Comparison of ENCODE assay signal across 9 cellular contexts in the genomic region with DNA sequence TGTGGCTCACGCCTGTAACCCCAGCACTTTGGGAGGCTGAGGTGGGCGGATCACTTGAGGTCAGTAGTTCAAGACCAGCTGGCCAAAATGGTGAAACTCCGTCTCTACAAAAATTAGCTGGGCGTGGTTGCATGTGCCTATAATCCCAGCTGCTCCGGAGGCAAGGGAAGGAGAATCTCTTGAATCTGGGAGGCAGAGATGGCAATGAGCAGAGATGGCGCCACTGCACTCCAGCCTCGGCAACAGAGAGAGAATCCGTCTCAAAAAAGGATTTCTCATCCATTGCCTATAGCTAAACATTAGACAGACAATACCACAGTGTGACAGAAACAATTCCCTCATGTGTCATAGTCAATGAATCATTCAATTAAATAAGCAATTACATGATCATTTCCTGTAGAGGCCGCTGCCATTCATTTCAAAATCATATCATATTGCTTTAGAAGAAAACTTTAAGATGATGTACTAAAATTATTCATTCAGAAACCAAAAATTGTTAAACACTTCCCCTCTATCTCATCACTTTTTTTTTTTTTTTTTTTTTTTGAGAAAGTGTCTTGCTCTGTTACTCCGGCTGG.
A peak's percentile ranks its signal among the peaks of the same experiment; 100 is the strongest.
DNase-seq lines count a peak whose midpoint lies in the region.
"Had no signal": no experiment of that assay in that cellular context is flagged by ENCODE, and none has a peak within 500 bp of the region (broad histone marks: within the 10 kb centered on the region; RNA-seq: fewer than 3 reads in every experiment).

No MANE protein-coding gene starts in this region.

- H3K27ac ChIP-seq in mesenchymal stem cell (ENCODE audit: low read length, poor library complexity, severe bottlenecking) = no peak overlapping the region
- H3K27ac ChIP-seq: gastrocnemius medialis had no signal

- DNase-seq in COLO829 (ENCODE audit: low spot score) = peak; percentile 62
- peak; percentile 51 for DNase-seq in HPDE6-E6E7 (ENCODE audit: extremely low spot score)
- peak; percentile 10 for DNase-seq in activated T-helper 9 cell treated with anti-CD3 and anti-CD28 coated beads, Interleukin-2, amount 50 U/mL, for 16 hours (ENCODE audit: low read depth)
- peak; percentile 12 for DNase-seq in mesenchymal stem cell
- no peak for DNase-seq in medulla oblongata (ENCODE audit: extremely low spot score)
- no peak for DNase-seq in NCI-H345 (lab: John Stamatoyannopoulos, UW)
- DNase-seq in NCI-H2029 (lab: John Stamatoyannopoulos, UW) = no peak
- DNase-seq: naive B cell had no signal

- H3K9ac ChIP-seq in mesenchymal stem cell (ENCODE audit: low read length) = peak overlapping the region; percentile 30

- no peak overlapping the region for H4K8ac ChIP-seq in mesenchymal stem cell (ENCODE audit: low read length)

- no peak overlapping the region for H3K14ac ChIP-seq in mesenchymal stem cell (ENCODE audit: low read length in 2 of 2)

- no peak overlapping the region for H2AFZ ChIP-seq in mesenchymal stem cell (ENCODE audit: low read depth, low read length)

- no peak overlapping the region for H2BK5ac ChIP-seq in mesenchymal stem cell (ENCODE audit: low read depth, low read length, poor library complexity, severe bottlenecking)

- H2BK120ac ChIP-seq in mesenchymal stem cell (ENCODE audit: low read depth, low read length) = no peak overlapping the region

- H3K18ac ChIP-seq in mesenchymal stem cell (ENCODE audit: low read depth in 1 of 2, low read length in 2 of 2) = no peak overlapping the region

- no peaks in the 10 kb centered on the region for H3K79me1 ChIP-seq in mesenchymal stem cell (replicated peaks; ENCODE audit: low read length, poor library complexity, severe bottlenecking)

- no peak overlapping the region for H2BK12ac ChIP-seq in mesenchymal stem cell (ENCODE audit: low read length in 2 of 2)

- no peaks in the 10 kb centered on the region for H3K36me3 ChIP-seq in mesenchymal stem cell (ENCODE audit: control insufficient read depth in 1 of 2, insufficient read depth in 2 of 2, low read depth in 1 of 2, low read length in 2 of 2)
- H3K36me3 ChIP-seq: gastrocnemius medialis had no signal

- H2AK5ac ChIP-seq in mesenchymal stem cell (ENCODE audit: low read length, severe bottlenecking) = no peak overlapping the region

- WGBS in mesenchymal stem cell = 69% methylated on average over 9 of the region's 10 CpGs

- no peak overlapping the region for H4K91ac ChIP-seq in mesenchymal stem cell (ENCODE audit: low read length)

- no peak overlapping the region for H3K23ac ChIP-seq in mesenchymal stem cell (ENCODE audit: low read length in 2 of 2)

- no peaks in the 10 kb centered on the region for H3K9me3 ChIP-seq in mesenchymal stem cell (ENCODE audit: control insufficient read depth, low read length)
- H3K9me3 ChIP-seq: gastrocnemius medialis had no signal

- H3K4me1 ChIP-seq in mesenchymal stem cell (ENCODE audit: control insufficient read depth, insufficient read depth, low read depth, low read length) = peaks cover 3% of the 10 kb centered on the region
- H3K4me1 ChIP-seq: gastrocnemius medialis had no signal

- no peak overlapping the region for H3K4ac ChIP-seq in mesenchymal stem cell (ENCODE audit: low read depth in 1 of 2, low read length in 2 of 2)

- no peaks in the 10 kb centered on the region for H3K27me3 ChIP-seq in mesenchymal stem cell (ENCODE audit: control insufficient read depth in 1 of 2, insufficient read depth in 1 of 2, low read length in 2 of 2)
- H3K27me3 ChIP-seq: gastrocnemius medialis had no signal

- H3K4me2 ChIP-seq in mesenchymal stem cell (ENCODE audit: low read length, poor library complexity, severe bottlenecking) = no peak overlapping the region

- no peak overlapping the region for H2BK15ac ChIP-seq in mesenchymal stem cell (ENCODE audit: low read depth, poor library complexity, severe bottlenecking)

- H3K4me3 ChIP-seq in mesenchymal stem cell (ENCODE audit: insufficient read depth in 1 of 2, low read depth in 1 of 2, low read length in 2 of 2) = peak overlapping the region in 1 of 2 experiments; percentile 36
- H3K4me3 ChIP-seq: gastrocnemius medialis had no signal

Comparison
In these comparisons a context has a peak if more than half of its experiments do, and no peak if none do; other contexts are left out.
1. DNase-seq: peak in COLO829 (single experiment), HPDE6-E6E7 (single experiment), activated T-helper 9 cell treated with anti-CD3 and anti-CD28 coated beads, Interleukin-2, amount 50 U/mL, for 16 hours (single experiment) and mesenchymal stem cell (single experiment); none in medulla oblongata (single experiment), NCI-H345 (single experiment) and NCI-H2029 (single experiment).